1 cellular context compared by ENCODE assay signal in the genomic region with DNA sequence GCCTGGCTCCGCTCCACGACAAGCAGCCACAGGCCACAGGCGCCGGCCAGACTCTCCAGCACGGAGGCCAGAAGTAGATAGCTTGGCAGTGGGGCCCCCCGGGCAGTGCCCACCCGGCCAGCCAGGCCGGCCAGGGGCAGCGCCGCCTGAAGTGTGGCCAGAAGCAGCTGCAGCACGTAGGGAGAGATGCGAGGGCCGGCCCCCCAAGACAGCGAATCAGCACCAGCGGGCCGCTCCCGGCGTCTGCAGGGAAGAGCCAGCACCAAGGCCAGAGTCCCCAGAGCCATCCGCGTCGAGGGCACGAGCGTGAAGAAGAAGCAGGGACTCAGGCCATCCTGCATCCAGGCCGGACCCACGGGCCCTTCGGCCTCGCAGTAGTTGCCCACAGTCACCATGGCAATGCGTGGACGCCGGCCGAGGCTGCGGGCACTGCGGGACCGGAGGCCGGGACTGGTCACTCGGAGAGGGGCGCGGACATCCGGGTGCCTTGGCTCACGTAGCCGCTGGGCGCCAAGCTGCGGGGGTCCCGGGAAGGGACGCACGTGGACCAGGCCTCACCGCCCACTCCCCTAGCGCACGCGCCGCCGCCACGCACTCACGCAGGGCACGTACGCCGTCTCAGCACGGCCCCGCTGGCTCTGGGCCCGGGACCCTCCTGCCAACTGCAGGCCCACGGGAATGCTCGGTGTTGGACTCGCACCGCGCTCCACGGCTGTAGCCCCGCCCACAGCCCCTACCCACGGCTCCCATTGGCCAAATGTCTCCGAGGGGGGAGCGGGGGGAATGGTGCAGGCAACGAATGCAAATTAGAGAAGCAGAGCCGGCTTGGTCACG.
A peak's percentile ranks its signal among the peaks of the same experiment; 100 is the strongest.
TF ChIP-seq lines count a peak whose summit lies in the region.

A gene (minus strand): TSS at position 680 of the 834 bp plus-strand sequence. CDS start 285 bp downstream, at position 395.

TF ChIP-seq in HepG2, 621 proteins besides CTCF, POLR2A, EP300 and RAD21 (continued from another document and continues in another):
- TF ChIP-seq, protein P1, sequence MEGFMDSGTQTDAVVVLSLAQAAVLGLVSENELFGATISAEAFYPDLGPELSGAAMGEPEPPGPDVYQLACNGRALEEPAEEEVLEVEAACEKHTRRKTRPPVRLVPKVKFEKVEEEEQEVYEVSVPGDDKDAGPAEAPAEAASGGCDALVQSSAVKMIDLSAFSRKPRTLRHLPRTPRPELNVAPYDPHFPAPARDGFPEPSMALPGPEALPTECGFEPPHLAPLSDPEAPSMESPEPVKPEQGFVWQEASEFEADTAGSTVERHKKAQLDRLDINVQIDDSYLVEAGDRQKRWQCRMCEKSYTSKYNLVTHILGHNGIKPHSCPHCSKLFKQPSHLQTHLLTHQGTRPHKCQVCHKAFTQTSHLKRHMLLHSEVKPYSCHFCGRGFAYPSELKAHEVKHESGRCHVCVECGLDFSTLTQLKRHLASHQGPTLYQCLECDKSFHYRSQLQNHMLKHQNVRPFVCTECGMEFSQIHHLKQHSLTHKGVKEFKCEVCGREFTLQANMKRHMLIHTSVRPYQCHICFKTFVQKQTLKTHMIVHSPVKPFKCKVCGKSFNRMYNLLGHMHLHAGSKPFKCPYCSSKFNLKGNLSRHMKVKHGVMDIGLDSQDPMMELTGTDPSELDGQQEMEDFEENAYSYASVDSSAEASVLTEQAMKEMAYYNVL (CRISPR knock-in tag; IDR thresholded peaks at IDR 0.05; ENCODE audit: borderline replicate concordance), result peak; percentile 78; the same call in 1 of the 2 replicates
- TF ChIP-seq YY1 (IDR thresholded peaks at IDR 0.05; ENCODE audit: insufficient read depth, insufficient replicate concordance, low read depth, low read length) (peak; percentile 65), SOX6 (IDR thresholded peaks at IDR 0.05) (no peak), SOX6 (CRISPR knock-in tag; IDR thresholded peaks at IDR 0.05) (peak; percentile 78), FOSL1 (CRISPR knock-in tag; IDR thresholded peaks at IDR 0.05; ENCODE audit: borderline replicate concordance) (peak; percentile 42; the same call in 1 of the 2 replicates), NFIC (IDR thresholded peaks at IDR 0.05; ENCODE audit: low read length) (no peak; the same call in 1 of the 2 replicates), ZNF564 (CRISPR knock-in tag; IDR thresholded peaks at IDR 0.05) (peak; percentile 88; the same call in 1 of the 2 replicates), ZNF781 (CRISPR knock-in tag; IDR thresholded peaks at IDR 0.05; ENCODE audit: borderline replicate concordance, not compliant biosample characterization) (peak; percentile 33), SOX5 (CRISPR knock-in tag; IDR thresholded peaks at IDR 0.05; ENCODE audit: borderline replicate concordance) (peak; percentile 59; the same call in 1 of the 2 replicates), ZNF747 (CRISPR knock-in tag; IDR thresholded peaks at IDR 0.05; ENCODE audit: borderline replicate concordance) (peak; percentile 98), ZNF296 (CRISPR knock-in tag; conservative IDR thresholded peaks at IDR 0.05) (peak; percentile 91), ZNF777 (CRISPR knock-in tag; IDR thresholded peaks at IDR 0.05) (peak; percentile 83), ZFP36L2 (CRISPR knock-in tag; IDR thresholded peaks at IDR 0.05) (peak; percentile 40), SAP130 (CRISPR knock-in tag; IDR thresholded peaks at IDR 0.05; ENCODE audit: low read depth) (peak; percentile 99), PRMT3 (CRISPR knock-in tag; IDR thresholded peaks at IDR 0.05; ENCODE audit: borderline replicate concordance, low read depth) (peak; percentile 97), TAF1 (CRISPR knock-in tag; IDR thresholded peaks at IDR 0.05) (peak; percentile 100), SRY (CRISPR knock-in tag; IDR thresholded peaks at IDR 0.05) (peak; percentile 94), ZNF598 (CRISPR knock-in tag; IDR thresholded peaks at IDR 0.05; ENCODE audit: borderline replicate concordance) (peak; percentile 93; the same call in 1 of the 2 replicates), HOXA7 (CRISPR knock-in tag; IDR thresholded peaks at IDR 0.05) (no peak; the same call in 1 of the 2 replicates), ATF1 (CRISPR knock-in tag; IDR thresholded peaks at IDR 0.05) (no peak), REPIN1 (CRISPR knock-in tag; IDR thresholded peaks at IDR 0.05; ENCODE audit: borderline replicate concordance, low read depth) (peak; percentile 98), ZNF256 (CRISPR knock-in tag; conservative IDR thresholded peaks at IDR 0.05) (peak; percentile 59), RARA (CRISPR knock-in tag; IDR thresholded peaks at IDR 0.05) (peak; percentile 43; the same call in 1 of the 2 replicates), TP53 (CRISPR knock-in tag; conservative IDR thresholded peaks at IDR 0.05) (peak; percentile 94), CAMTA2 (CRISPR knock-in tag; IDR thresholded peaks at IDR 0.05; ENCODE audit: borderline replicate concordance) (peak; percentile 98), KDM5B (CRISPR knock-in tag; IDR thresholded peaks at IDR 0.05; ENCODE audit: borderline replicate concordance) (peak; percentile 100), HES4 (CRISPR knock-in tag; IDR thresholded peaks at IDR 0.05; ENCODE audit: borderline replicate concordance) (peak; percentile 95; the same call in 1 of the 2 replicates), ZNF446 (CRISPR knock-in tag; IDR thresholded peaks at IDR 0.05) (peak; percentile 97; the same call in 1 of the 2 replicates), ZNF124 (CRISPR knock-in tag; IDR thresholded peaks at IDR 0.05) (peak; percentile 94; the same call in 1 of the 2 replicates), SIX1 (CRISPR knock-in tag; IDR thresholded peaks at IDR 0.05; ENCODE audit: borderline replicate concordance) (peak; percentile 73; the same call in 1 of the 2 replicates), FOSL2 (CRISPR knock-in tag; IDR thresholded peaks at IDR 0.05) (peak; percentile 56; the same call in 1 of the 2 replicates), ZNF260 (CRISPR knock-in tag; IDR thresholded peaks at IDR 0.05; ENCODE audit: borderline replicate concordance, low read depth) (no peak), KLF12 (CRISPR knock-in tag; IDR thresholded peaks at IDR 0.05; ENCODE audit: borderline replicate concordance) (peak; percentile 85), THAP11 (CRISPR knock-in tag; IDR thresholded peaks at IDR 0.05) (peak; percentile 81), HNF4G (IDR thresholded peaks at IDR 0.05; ENCODE audit: borderline replicate concordance, low read depth, low read length) (no peak; the same call in 1 of the 2 replicates), HNF4G (CRISPR knock-in tag; IDR thresholded peaks at IDR 0.05; ENCODE audit: borderline replicate concordance, low read depth) (peak; percentile 77), ZNF772 (CRISPR knock-in tag; IDR thresholded peaks at IDR 0.05) (peak; percentile 97; the same call in 1 of the 2 replicates), U2AF2 (IDR thresholded peaks at IDR 0.05; ENCODE audit: low read depth, low read length) (0 out of 2 replicates have a peak, but pooled peaks have one; percentile 80), FOXO1 (CRISPR knock-in tag; IDR thresholded peaks at IDR 0.05) (peak; percentile 85), ZNF761 (CRISPR knock-in tag; conservative IDR thresholded peaks at IDR 0.05) (peak; percentile 63; the same call in 1 of the 2 replicates), ZNF891 (CRISPR knock-in tag; IDR thresholded peaks at IDR 0.05) (peak; percentile 87), KDM3A (CRISPR knock-in tag; IDR thresholded peaks at IDR 0.05; ENCODE audit: low read depth) (peak; percentile 95), GABPB1 (CRISPR knock-in tag; IDR thresholded peaks at IDR 0.05) (peak; percentile 85), IKZF4 (CRISPR knock-in tag; IDR thresholded peaks at IDR 0.05; ENCODE audit: borderline replicate concordance, low read depth, not compliant biosample characterization) (peak; percentile 98), NR2F1 (CRISPR knock-in tag; IDR thresholded peaks at IDR 0.05) (no peak; a peak in 1 of 4 replicates), ZNF780A (CRISPR knock-in tag; IDR thresholded peaks at IDR 0.05) (no peak; the same call in 1 of the 2 replicates)
- TF ChIP-seq, protein P2, sequence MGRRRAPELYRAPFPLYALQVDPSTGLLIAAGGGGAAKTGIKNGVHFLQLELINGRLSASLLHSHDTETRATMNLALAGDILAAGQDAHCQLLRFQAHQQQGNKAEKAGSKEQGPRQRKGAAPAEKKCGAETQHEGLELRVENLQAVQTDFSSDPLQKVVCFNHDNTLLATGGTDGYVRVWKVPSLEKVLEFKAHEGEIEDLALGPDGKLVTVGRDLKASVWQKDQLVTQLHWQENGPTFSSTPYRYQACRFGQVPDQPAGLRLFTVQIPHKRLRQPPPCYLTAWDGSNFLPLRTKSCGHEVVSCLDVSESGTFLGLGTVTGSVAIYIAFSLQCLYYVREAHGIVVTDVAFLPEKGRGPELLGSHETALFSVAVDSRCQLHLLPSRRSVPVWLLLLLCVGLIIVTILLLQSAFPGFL (CRISPR knock-in tag; IDR thresholded peaks at IDR 0.05), result peak; percentile 92; the same call in 1 of the 2 replicates
- TF ChIP-seq, protein P3, sequence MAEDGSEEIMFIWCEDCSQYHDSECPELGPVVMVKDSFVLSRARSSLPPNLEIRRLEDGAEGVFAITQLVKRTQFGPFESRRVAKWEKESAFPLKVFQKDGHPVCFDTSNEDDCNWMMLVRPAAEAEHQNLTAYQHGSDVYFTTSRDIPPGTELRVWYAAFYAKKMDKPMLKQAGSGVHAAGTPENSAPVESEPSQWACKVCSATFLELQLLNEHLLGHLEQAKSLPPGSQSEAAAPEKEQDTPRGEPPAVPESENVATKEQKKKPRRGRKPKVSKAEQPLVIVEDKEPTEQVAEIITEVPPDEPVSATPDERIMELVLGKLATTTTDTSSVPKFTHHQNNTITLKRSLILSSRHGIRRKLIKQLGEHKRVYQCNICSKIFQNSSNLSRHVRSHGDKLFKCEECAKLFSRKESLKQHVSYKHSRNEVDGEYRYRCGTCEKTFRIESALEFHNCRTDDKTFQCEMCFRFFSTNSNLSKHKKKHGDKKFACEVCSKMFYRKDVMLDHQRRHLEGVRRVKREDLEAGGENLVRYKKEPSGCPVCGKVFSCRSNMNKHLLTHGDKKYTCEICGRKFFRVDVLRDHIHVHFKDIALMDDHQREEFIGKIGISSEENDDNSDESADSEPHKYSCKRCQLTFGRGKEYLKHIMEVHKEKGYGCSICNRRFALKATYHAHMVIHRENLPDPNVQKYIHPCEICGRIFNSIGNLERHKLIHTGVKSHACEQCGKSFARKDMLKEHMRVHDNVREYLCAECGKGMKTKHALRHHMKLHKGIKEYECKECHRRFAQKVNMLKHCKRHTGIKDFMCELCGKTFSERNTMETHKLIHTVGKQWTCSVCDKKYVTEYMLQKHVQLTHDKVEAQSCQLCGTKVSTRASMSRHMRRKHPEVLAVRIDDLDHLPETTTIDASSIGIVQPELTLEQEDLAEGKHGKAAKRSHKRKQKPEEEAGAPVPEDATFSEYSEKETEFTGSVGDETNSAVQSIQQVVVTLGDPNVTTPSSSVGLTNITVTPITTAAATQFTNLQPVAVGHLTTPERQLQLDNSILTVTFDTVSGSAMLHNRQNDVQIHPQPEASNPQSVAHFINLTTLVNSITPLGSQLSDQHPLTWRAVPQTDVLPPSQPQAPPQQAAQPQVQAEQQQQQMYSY (CRISPR knock-in tag; IDR thresholded peaks at IDR 0.05), result no peak; the same call in 1 of the 2 replicates
- TF ChIP-seq, protein P4, sequence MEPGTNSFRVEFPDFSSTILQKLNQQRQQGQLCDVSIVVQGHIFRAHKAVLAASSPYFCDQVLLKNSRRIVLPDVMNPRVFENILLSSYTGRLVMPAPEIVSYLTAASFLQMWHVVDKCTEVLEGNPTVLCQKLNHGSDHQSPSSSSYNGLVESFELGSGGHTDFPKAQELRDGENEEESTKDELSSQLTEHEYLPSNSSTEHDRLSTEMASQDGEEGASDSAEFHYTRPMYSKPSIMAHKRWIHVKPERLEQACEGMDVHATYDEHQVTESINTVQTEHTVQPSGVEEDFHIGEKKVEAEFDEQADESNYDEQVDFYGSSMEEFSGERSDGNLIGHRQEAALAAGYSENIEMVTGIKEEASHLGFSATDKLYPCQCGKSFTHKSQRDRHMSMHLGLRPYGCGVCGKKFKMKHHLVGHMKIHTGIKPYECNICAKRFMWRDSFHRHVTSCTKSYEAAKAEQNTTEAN (CRISPR knock-in tag; conservative IDR thresholded peaks at IDR 0.05), result no peak
- TF ChIP-seq, protein P5, sequence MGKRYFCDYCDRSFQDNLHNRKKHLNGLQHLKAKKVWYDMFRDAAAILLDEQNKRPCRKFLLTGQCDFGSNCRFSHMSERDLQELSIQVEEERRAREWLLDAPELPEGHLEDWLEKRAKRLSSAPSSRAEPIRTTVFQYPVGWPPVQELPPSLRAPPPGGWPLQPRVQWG (CRISPR knock-in tag; IDR thresholded peaks at IDR 0.05; ENCODE audit: borderline replicate concordance, low read depth), result no peak; the same call in 1 of the 2 replicates
- TF ChIP-seq, protein P6, sequence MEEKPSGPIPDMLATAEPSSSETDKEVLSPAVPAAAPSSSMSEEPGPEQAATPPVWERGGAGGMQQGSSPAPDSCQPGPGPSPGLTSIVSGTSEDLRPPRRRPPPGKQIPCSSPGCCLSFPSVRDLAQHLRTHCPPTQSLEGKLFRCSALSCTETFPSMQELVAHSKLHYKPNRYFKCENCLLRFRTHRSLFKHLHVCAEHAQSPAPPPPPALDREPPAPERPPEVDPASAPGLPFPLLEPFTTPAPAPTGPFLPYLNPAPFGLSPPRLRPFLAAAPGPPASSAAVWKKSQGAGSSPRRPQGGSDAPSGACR (CRISPR knock-in tag; IDR thresholded peaks at IDR 0.05), result peak; percentile 99
- TF ChIP-seq, protein P7, sequence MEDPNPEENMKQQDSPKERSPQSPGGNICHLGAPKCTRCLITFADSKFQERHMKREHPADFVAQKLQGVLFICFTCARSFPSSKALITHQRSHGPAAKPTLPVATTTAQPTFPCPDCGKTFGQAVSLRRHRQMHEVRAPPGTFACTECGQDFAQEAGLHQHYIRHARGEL (CRISPR knock-in tag; IDR thresholded peaks at IDR 0.05), result peak; percentile 92
- TF ChIP-seq, protein P8, sequence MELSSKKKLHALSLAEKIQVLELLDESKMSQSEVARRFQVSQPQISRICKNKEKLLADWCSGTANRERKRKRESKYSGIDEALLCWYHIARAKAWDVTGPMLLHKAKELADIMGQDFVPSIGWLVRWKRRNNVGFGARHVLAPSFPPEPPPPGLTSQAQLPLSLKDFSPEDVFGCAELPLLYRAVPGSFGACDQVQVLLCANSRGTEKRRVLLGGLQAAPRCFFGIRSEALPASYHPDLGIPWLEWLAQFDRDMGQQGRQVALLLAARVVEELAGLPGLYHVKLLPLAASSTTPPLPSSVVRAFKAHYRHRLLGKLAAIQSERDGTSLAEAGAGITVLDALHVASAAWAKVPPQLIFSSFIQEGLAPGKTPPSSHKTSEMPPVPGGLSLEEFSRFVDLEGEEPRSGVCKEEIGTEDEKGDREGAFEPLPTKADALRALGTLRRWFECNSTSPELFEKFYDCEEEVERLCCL (CRISPR knock-in tag; IDR thresholded peaks at IDR 0.05; ENCODE audit: borderline replicate concordance), result 0 out of 2 replicates have a peak, but pooled peaks have one; percentile 41
- TF ChIP-seq, protein P9, sequence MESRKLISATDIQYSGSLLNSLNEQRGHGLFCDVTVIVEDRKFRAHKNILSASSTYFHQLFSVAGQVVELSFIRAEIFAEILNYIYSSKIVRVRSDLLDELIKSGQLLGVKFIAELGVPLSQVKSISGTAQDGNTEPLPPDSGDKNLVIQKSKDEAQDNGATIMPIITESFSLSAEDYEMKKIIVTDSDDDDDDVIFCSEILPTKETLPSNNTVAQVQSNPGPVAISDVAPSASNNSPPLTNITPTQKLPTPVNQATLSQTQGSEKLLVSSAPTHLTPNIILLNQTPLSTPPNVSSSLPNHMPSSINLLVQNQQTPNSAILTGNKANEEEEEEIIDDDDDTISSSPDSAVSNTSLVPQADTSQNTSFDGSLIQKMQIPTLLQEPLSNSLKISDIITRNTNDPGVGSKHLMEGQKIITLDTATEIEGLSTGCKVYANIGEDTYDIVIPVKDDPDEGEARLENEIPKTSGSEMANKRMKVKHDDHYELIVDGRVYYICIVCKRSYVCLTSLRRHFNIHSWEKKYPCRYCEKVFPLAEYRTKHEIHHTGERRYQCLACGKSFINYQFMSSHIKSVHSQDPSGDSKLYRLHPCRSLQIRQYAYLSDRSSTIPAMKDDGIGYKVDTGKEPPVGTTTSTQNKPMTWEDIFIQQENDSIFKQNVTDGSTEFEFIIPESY (CRISPR knock-in tag; IDR thresholded peaks at IDR 0.05), result no peak
